In genomic region chr11:11528986-11529385, GRCh38 we compare ENCODE assay signal across 30 cellular contexts.
"Had no signal": no experiment of that assay in that cellular context is flagged by ENCODE, and none has a peak within 500 bp of the region (broad histone marks: within the 10 kb centered on the region; RNA-seq: fewer than 3 reads in every experiment).

No MANE protein-coding gene starts in this region.

- H3K4me3 ChIP-seq: neural progenitor cell, ovary, psoas muscle, right lobe of liver, sigmoid colon, suprapubic skin, testis, tibial artery, transverse colon, upper lobe of right lung, uterus had no signal

- H3K9me3 ChIP-seq: ovary, psoas muscle, right lobe of liver, sigmoid colon, suprapubic skin, testis, tibial artery, transverse colon, upper lobe of right lung, uterus had no signal

- H3K4me1 Mint-ChIP-seq: natural killer cell; neural progenitor cell; stimulated activated memory B cell treated with anti-CD40 and anti-IgM and Interleukin-4, amounts not matched to agents 10 μg/mL and 1 μg/mL and 100 μg/mL, for 72 hours; stimulated activated naive CD8-positive, alpha-beta T cell treated with anti-CD3 and anti-CD28 coated beads, Interleukin-15, amount 100 ng/mL, for 72 hours had no signal

- H3K4me1 ChIP-seq: right lobe of liver, transverse colon, upper lobe of right lung, uterus had no signal

- H3K27me3 ChIP-seq: neural progenitor cell, ovary, right lobe of liver, sigmoid colon, suprapubic skin, testis, tibial artery, transverse colon, upper lobe of right lung, uterus had no signal

- H3K27ac Mint-ChIP-seq: natural killer cell; nephron; neural progenitor cell; progenitor cell of endocrine pancreas; stimulated activated memory B cell treated with anti-CD40 and anti-IgM and Interleukin-4, amounts not matched to agents 10 μg/mL and 1 μg/mL and 100 μg/mL, for 72 hours; stimulated activated naive CD8-positive, alpha-beta T cell treated with anti-CD3 and anti-CD28 coated beads, Interleukin-15, amount 100 ng/mL, for 72 hours; type B pancreatic cell had no signal

- FAIRE-seq: small intestine had no signal

- H3K4me2 ChIP-seq: neural progenitor cell had no signal

- H3K9ac ChIP-seq: neural progenitor cell, parathyroid adenoma had no signal

- H3K27me3 Mint-ChIP-seq: progenitor cell of endocrine pancreas; stimulated activated memory B cell treated with anti-CD40 and anti-IgM and Interleukin-4, amounts not matched to agents 10 μg/mL and 1 μg/mL and 100 μg/mL, for 72 hours; stimulated activated naive CD8-positive, alpha-beta T cell treated with anti-CD3 and anti-CD28 coated beads, Interleukin-15, amount 100 ng/mL, for 72 hours had no signal

- DNase-seq: natural killer cell; occipital lobe; ovary; posterior cingulate gyrus; psoas muscle; right cardiac atrium; right lobe of liver; sigmoid colon; small intestine; stimulated activated CD4-positive, alpha-beta T cell treated with anti-CD3 and anti-CD28 coated beads, Interleukin-12 subunit alpha, Interleukin-12 subunit beta, amount 100 ng/mL, for 4 hours; stimulated activated CD4-positive, alpha-beta T cell treated with anti-CD3 and anti-CD28 coated beads, Interleukin-1b, Interleukin-23, amount 100 ng/mL, for 48 hours; stimulated activated CD4-positive, alpha-beta T cell treated with anti-CD3 and anti-CD28 coated beads, Interleukin-4, amount 100 ng/mL, for 1 hour; stimulated activated CD4-positive, alpha-beta T cell treated with anti-CD3 and anti-CD28 coated beads, Interleukin-4, amount 100 ng/mL, for 4 hours; stimulated activated CD8-positive, alpha-beta memory T cell treated with anti-CD3 and anti-CD28 coated beads, Interleukin-4, amount 100 ng/mL, for 48 hours; stimulated activated naive CD4-positive, alpha-beta T cell; stimulated activated naive CD8-positive, alpha-beta T cell treated with anti-CD3 and anti-CD28 coated beads, Interleukin-15, amount 100 ng/mL, for 72 hours; stimulated activated naive CD8-positive, alpha-beta T cell treated with anti-CD3 and anti-CD28 coated beads, Interleukin-15, Interleukin-2, amounts not matched to agents 100 U/mL and 50 U/mL, for 24 hours; substantia nigra; testis; tibial artery; transverse colon; upper lobe of right lung; uterus had no signal

- H3K9me3 Mint-ChIP-seq: natural killer cell; neural progenitor cell; stimulated activated naive CD8-positive, alpha-beta T cell treated with anti-CD3 and anti-CD28 coated beads, Interleukin-15, amount 100 ng/mL, for 72 hours; type B pancreatic cell had no signal

- H3K36me3 Mint-ChIP-seq: natural killer cell; neural progenitor cell; stimulated activated memory B cell treated with anti-CD40 and anti-IgM and Interleukin-4, amounts not matched to agents 10 μg/mL and 1 μg/mL and 100 μg/mL, for 72 hours; type B pancreatic cell had no signal

- H3K79me2 ChIP-seq: parathyroid adenoma had no signal

- H3K36me3 ChIP-seq: neural progenitor cell, ovary, right lobe of liver, sigmoid colon, suprapubic skin, tibial artery, transverse colon, upper lobe of right lung, uterus had no signal

- H2AFZ ChIP-seq: neural progenitor cell, parathyroid adenoma had no signal

- ATAC-seq: natural killer cell; psoas muscle; right cardiac atrium; right lobe of liver; stimulated activated memory B cell treated with anti-CD40 and anti-IgM and Interleukin-4, amounts not matched to agents 10 μg/mL and 1 μg/mL and 100 μg/mL, for 72 hours; stimulated activated naive CD8-positive, alpha-beta T cell treated with anti-CD3 and anti-CD28 coated beads, Interleukin-15, Interleukin-2, amounts not matched to agents 100 U/mL and 50 U/mL, for 24 hours; upper lobe of right lung had no signal

- H3K4me3 Mint-ChIP-seq: natural killer cell; nephron; neural progenitor cell; stimulated activated memory B cell treated with anti-CD40 and anti-IgM and Interleukin-4, amounts not matched to agents 10 μg/mL and 1 μg/mL and 100 μg/mL, for 72 hours; stimulated activated naive CD8-positive, alpha-beta T cell treated with anti-CD3 and anti-CD28 coated beads, Interleukin-15, amount 100 ng/mL, for 72 hours; type B pancreatic cell had no signal

- H3K27ac ChIP-seq: neural progenitor cell, ovary, parathyroid adenoma, psoas muscle, right lobe of liver, sigmoid colon, suprapubic skin, testis, tibial artery, transverse colon, upper lobe of right lung, uterus had no signal
